ENCODE assay signal across 35 cellular contexts in the genomic region with DNA sequence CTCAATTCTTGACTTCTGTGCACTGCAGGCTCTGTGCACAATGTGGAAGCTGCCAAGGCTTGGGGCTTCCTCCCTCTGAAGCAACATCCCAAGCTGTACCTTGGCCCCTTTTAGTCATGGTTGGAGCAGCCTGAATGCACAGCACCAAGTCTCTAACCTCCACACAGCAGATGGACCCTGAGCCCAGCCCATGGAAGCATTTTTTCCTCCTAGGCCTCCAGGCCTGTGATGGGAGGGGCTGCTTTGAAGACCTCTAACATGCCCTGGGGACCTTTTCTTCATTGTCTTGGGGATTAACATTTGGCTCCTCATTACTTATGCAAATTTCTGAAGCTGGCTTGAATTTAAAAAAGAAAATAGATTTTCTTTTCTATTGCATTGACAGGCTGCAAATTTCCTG.
"Had no signal": no experiment of that assay in that cellular context is flagged by ENCODE, and none has a peak within 500 bp of the region (broad histone marks: within the 10 kb centered on the region; RNA-seq: fewer than 3 reads in every experiment).

No MANE protein-coding gene starts in this region.

- H3K36me3 ChIP-seq: MG63 had no signal

- DNase-seq: Karpas-422, Kasumi-1, MG63, MV-4-11, NCI-H1048, NCI-H1092, NCI-H1092 treated with DMSO at 0.1 percent for 48 hours, NCI-H1105, NCI-H1105 treated with DMSO at 0.1 percent for 48 hours, NCI-H1417, NCI-H1417 treated with DMSO at 0.1 percent for 48 hours, NCI-H1436, NCI-H1436 treated with DMSO at 0.1 percent for 48 hours, NCI-H146, NCI-H1694, NCI-H1694 treated with DMSO at 0.1 percent for 48 hours, NCI-H187, NCI-H187 treated with DMSO at 0.1 percent for 48 hours, NCI-H1930, NCI-H2029, NCI-H2029 treated with DMSO at 0.1 percent for 48 hours, NCI-H2081, NCI-H2081 treated with DMSO at 0.1 percent for 48 hours, NCI-H2107, NCI-H2171, NCI-H2171 treated with DMSO at 0.1 percent for 48 hours, NCI-H2227 treated with DMSO at 0.1 percent for 48 hours, NCI-H226, NCI-H345, NCI-H446, NCI-H446 treated with DMSO at 0.1 percent for 48 hours, NCI-H510A, NCI-H510A treated with DMSO at 0.1 percent for 48 hours, NCI-H524, NCI-H524 treated with DMSO at 0.1 percent for 48 hours had no signal

- H3K27me3 ChIP-seq: MG63 had no signal

- H3K9me3 ChIP-seq: MG63 had no signal

- H3K4me3 ChIP-seq: MG63 had no signal
